ENCODE assay signal across 9 cellular contexts in the genomic region with DNA sequence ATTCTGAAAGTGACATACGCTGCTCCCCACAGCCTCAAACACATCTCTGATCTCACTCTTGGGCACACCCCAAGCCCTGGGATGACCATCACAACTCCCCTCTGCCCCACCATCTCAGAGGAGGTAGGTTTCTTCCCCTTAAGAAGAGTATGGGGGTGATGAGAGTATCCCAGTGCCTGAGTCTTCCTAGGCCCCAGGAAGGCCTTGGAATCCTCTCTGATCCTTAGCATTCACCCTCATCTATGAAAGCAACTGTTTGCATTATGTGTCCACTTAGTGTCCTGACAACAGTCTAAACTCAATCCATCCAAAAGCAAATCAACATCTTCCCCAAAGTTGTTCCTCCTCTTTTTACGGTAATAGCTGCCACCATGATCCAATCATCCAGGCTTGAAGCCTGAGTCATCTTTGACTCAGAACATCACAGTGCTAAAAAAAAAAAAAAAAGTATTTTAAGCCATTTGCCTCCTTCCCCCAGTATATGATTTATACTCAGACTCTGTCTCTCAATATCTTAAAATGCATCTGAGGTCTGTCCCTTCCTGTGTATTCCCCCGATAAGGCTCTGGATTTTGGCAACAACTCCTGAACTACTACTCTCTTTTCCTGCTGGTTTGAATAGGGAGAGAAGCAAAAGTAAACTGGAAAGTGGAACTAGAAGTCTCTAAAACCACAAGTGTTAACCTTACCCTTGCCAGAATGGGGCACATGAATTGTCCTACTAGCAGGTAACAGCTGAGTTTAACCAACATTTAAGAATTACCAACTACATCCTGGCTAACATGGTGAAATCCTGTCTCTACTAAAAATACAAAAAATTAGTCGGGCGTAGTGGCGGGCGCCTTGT. TPM values are rescaled to one million over a fixed set of nuclear protein-coding genes. Genes with fewer than 3 reads are reported as not detected.
A peak's percentile ranks its signal among the peaks of the same experiment; 100 is the strongest.
DNase-seq lines count a peak whose midpoint lies in the region; ATAC-seq and TF ChIP-seq lines count a peak whose summit lies in the region.
"Had no signal": no experiment of that assay in that cellular context is flagged by ENCODE, and none has a peak within 500 bp of the region (broad histone marks: within the 10 kb centered on the region; RNA-seq: fewer than 3 reads in every experiment).

No MANE protein-coding gene starts in this region.

- intact Hi-C loops in uterus (cut with DNase I; ENCODE audit: low total_unique reads): no loop called here

- H3K27ac ChIP-seq in HL-60 (replicated peaks) (peak overlapping the region; percentile 94), angular gyrus (ENCODE audit: low read depth, low read length) (peak overlapping the region; percentile 58), layer of hippocampus (ENCODE audit: low read depth, low read length) (peak overlapping the region; percentile 59), uterus (peak overlapping the region; percentile 78 to 89)

- DNase-seq in GF-D8 (lab: John Stamatoyannopoulos, UW) (peak; percentile 67), HL-60 (ENCODE audit: low read depth in 1 of 2, low spot score in 1 of 2) (peak; percentile 30 to 54), uterus (no peak), NCI-H748 treated with DMSO at 0.1 percent for 48 hours (lab: John Stamatoyannopoulos, UW) (no peak), T-helper 9 cell (no peak)

- TF ChIP-seq POLR2A in uterus (IDR thresholded peaks at IDR 0.05): no peak

- TF ChIP-seq CTCF in HL-60 (IDR thresholded peaks at IDR 0.05; ENCODE audit: insufficient read depth, low read length): no peak
- no peak for TF ChIP-seq CTCF in uterus (IDR thresholded peaks at IDR 0.05)

- no peaks in the 10 kb centered on the region for H3K9me3 ChIP-seq in uterus

- no peaks in the 10 kb centered on the region for H3K36me3 ChIP-seq in uterus

- ATAC-seq in GM21423 (IDR thresholded peaks at IDR 0.05; ENCODE audit: unreplicated experiment): peak; percentile 34

- H3K27me3 ChIP-seq in HL-60 (ENCODE audit: insufficient read depth, poor library complexity, severe bottlenecking) (no peaks in the 10 kb centered on the region), layer of hippocampus (ENCODE audit: control insufficient read depth, insufficient read depth, low read length) (no peaks in the 10 kb centered on the region), uterus (no peaks in the 10 kb centered on the region)

- peak overlapping the region; percentile 36 for H3K4me3 ChIP-seq in HL-60 (replicated peaks; ENCODE audit: insufficient read depth, low read length)
- H3K4me3 ChIP-seq in uterus: no peak overlapping the region

- H3K4me1 ChIP-seq in uterus: peaks cover 0 to under 1% of the 10 kb centered on the region in 2 donors

RNA-seq across cellular contexts. Expression of a gene that starts 22.5 kb away (rescaled TPM):
- 10 to 100 TPM in 1 of 4 donors, 1 to 10 TPM in 3; 4.9 to 35.3 (median 7.9) TPM for total RNA-seq in uterus

RNA-seq across cellular contexts. Expression of a gene that starts 39.3 kb away (rescaled TPM):
- 10 to 100 TPM in 2 of 4 donors, 1 to 10 TPM in 2; 3.1 to 56.5 (median 23.1) TPM for total RNA-seq in uterus

RNA-seq across cellular contexts. Expression of a gene that starts 40.2 kb away (rescaled TPM):
- total RNA-seq in uterus: 10 to 100 TPM in 3 of 4 donors, not detected in 1; 11.9 to 37.1 (median 16.5) TPM
- total RNA-seq: T-helper 2 cell treated with Interferon-gamma antibody and Interleukin-4, amounts not matched to agents 100 ng/mL and 5 ng/mL, for 36 hours had no signal

RNA-seq across cellular contexts. Expression of a gene that starts 58.6 kb away (rescaled TPM):
- 10 to 100 TPM in 2 of 4 donors, 1 to 10 TPM in 2; 2.6 to 14.7 (median 7.1) TPM for total RNA-seq in uterus

Comparison
In these comparisons a context has a peak if more than half of its experiments do, and no peak if none do; other contexts are left out.
1. DNase-seq: peak in GF-D8 (single experiment) and HL-60 (2 of 2); none in uterus (0 of 2), NCI-H748 treated with DMSO at 0.1 percent for 48 hours (single experiment) and T-helper 9 cell (single experiment).
2. Peak in every context shown above with its lines, with median percentiles within 50 percentile points of each other: H3K27ac ChIP-seq.